ENCODE assay signal across 1 cellular context in the genomic region with DNA sequence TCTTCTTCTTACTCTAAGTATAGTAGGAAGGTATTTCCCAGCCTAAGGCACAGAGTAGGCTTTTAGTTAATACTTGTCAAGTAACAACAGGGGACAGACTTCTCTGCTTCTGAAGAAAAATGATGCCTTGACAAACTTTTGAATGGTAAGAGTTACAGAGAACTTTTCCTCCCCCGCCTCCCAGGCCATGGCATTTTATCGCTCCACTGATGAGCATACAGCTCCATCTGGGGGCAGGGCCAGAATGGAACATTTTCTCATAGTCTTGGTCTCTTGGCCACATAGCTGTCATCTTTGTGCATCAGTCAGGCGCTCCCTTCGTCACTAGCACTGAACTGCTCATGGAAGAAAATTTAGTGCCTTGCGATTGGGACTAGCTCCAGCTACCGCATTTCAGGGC.
TF ChIP-seq lines count a peak whose summit lies in the region.

No MANE protein-coding gene starts in this region.

TF ChIP-seq in HCT116, 20 proteins besides CTCF, POLR2A, EP300 and RAD21 (continued from another document):
- TF ChIP-seq ZBTB33 (IDR thresholded peaks at IDR 0.05; ENCODE audit: extremely low read depth, insufficient replicate concordance, low read length), result no peak
- TF ChIP-seq ATF3 (IDR thresholded peaks at IDR 0.05), result no peak
- TF ChIP-seq EGR1 (IDR thresholded peaks at IDR 0.05; ENCODE audit: low read depth), result no peak
